ENCODE assay signal across 16 cellular contexts in the genomic region with DNA sequence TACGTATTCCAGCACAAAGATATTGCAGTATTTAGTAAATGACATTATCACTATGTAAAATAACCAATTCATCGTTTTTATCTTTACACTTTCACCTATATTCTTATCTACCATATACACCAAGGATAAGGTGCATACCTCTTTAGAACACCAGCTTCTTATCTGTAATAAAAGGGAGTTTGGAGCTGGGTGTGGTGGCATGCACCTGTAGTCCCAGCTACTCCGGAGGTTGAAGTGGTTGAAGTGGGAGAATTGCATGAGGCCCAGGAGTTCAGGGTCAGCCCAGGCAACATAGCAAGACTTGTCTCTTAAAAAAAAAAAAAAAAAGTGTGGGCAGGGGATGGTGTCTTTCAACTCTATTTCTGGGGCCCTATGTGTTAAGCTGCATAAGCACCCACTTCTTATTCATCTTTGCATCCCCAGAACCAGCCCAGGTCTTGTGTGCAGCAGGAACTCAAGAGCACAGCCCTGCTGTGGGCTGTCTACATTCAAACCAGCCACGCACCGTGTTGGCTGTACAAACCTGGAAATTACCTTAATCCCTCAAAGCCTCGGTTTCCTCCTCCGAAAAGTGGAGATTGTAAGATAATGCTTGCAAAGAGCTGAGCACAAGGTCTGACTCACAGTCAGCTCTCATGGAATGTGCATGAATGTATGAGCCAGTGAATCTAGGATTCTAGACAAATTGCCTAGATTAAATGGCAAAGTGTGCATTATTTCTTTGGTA.
DNase-seq lines count a peak whose midpoint lies in the region; ATAC-seq lines count a peak whose summit lies in the region.
"Had no signal": no experiment of that assay in that cellular context is flagged by ENCODE, and none has a peak within 500 bp of the region (broad histone marks: within the 10 kb centered on the region; RNA-seq: fewer than 3 reads in every experiment).

No MANE protein-coding gene starts in this region.

- CTCF ChIA-PET in CD4-positive, alpha-beta memory T cell (lab: Charles Lee; ENCODE audit: partially characterized antibody): interaction anchor here (0.7 to 1.0 kb wide), 3 partner anchors 18 to 1928 kb away, joined by 3 read pairs; no protein-coding TSS in a partner anchor

- no peak overlapping the region for H3K27ac ChIP-seq in CD4-positive, alpha-beta memory T cell (ENCODE audit: low read depth, low read length)
- H3K27ac ChIP-seq in mesenchymal stem cell (ENCODE audit: low read length, poor library complexity, severe bottlenecking): no peak overlapping the region
- H3K27ac ChIP-seq: C4-2B, SK-N-MC had no signal

- no peak overlapping the region for H3K23ac ChIP-seq in mesenchymal stem cell (ENCODE audit: low read length in 2 of 2)

- H3K4me1 Mint-ChIP-seq in CD4-positive, alpha-beta memory T cell: peaks cover 13 to 30% (median 24%) of the 10 kb centered on the region in 4 donors

- no peak overlapping the region for H3K14ac ChIP-seq in mesenchymal stem cell (ENCODE audit: low read length in 2 of 2)

- no peak overlapping the region for H2AK5ac ChIP-seq in mesenchymal stem cell (ENCODE audit: low read length, severe bottlenecking)

- no peaks in the 10 kb centered on the region for H3K79me1 ChIP-seq in mesenchymal stem cell (replicated peaks; ENCODE audit: low read length, poor library complexity, severe bottlenecking)

- H2BK15ac ChIP-seq in mesenchymal stem cell (ENCODE audit: low read depth, poor library complexity, severe bottlenecking): no peak overlapping the region

- no peak overlapping the region for H4K91ac ChIP-seq in mesenchymal stem cell (ENCODE audit: low read length)

- peak in 1 of 5 donors; percentile 57 for DNase-seq in CD4-positive, alpha-beta memory T cell
- peak; percentile 26 for DNase-seq in Jurkat, Clone E6-1 (ENCODE audit: low read depth, low spot score)
- DNase-seq in astrocyte of the hippocampus (ENCODE audit: low read depth, low spot score) (peak; percentile 50), mesenchymal stem cell (peak; percentile 14), NCI-H510A (lab: John Stamatoyannopoulos, UW) (no peak), NCI-H1417 treated with DMSO at 0.1 percent for 48 hours (lab: John Stamatoyannopoulos, UW) (no peak), germinal center (ENCODE audit: low spot score) (no peak)
- DNase-seq: effector CD8-positive, alpha-beta T cell; hypothalamus; NCI-H1092; stimulated activated naive CD4-positive, alpha-beta T cell treated with Interleukin-2 at 50 U/mL for 16 hours had no signal

- WGBS in mesenchymal stem cell: 86% methylated on average over 6 of the region's 7 CpGs

- ATAC-seq in HG03097 (IDR thresholded peaks at IDR 0.05; ENCODE audit: low FRiP score, unreplicated experiment): no peak

- H3K27me3 ChIP-seq in CD4-positive, alpha-beta memory T cell (ENCODE audit: insufficient read depth, low read length): no peaks in the 10 kb centered on the region
- no peaks in the 10 kb centered on the region for H3K27me3 ChIP-seq in mesenchymal stem cell (ENCODE audit: control insufficient read depth in 1 of 2, insufficient read depth in 1 of 2, low read length in 2 of 2)

- peaks cover 14% of the 10 kb centered on the region for H3K4me1 ChIP-seq in CD4-positive, alpha-beta memory T cell (ENCODE audit: insufficient read depth, low read length)
- peaks cover 3% of the 10 kb centered on the region for H3K4me1 ChIP-seq in mesenchymal stem cell (ENCODE audit: control insufficient read depth, insufficient read depth, low read depth, low read length)

- no peak overlapping the region for H4K8ac ChIP-seq in mesenchymal stem cell (ENCODE audit: low read length)

- peak overlapping the region in 1 of 8 donors; percentile 61 for H3K4me3 Mint-ChIP-seq in CD4-positive, alpha-beta memory T cell
- H3K4me3 Mint-ChIP-seq: activated naive CD8-positive, alpha-beta T cell had no signal

- H3K18ac ChIP-seq in mesenchymal stem cell (ENCODE audit: low read depth in 1 of 2, low read length in 2 of 2): no peak overlapping the region

- H3K4ac ChIP-seq in mesenchymal stem cell (ENCODE audit: low read depth in 1 of 2, low read length in 2 of 2): no peak overlapping the region

- no peaks in the 10 kb centered on the region for H3K9me3 Mint-ChIP-seq in CD4-positive, alpha-beta memory T cell

- no peak overlapping the region for H3K9ac ChIP-seq in mesenchymal stem cell (ENCODE audit: low read length)

- no peak overlapping the region for H2BK120ac ChIP-seq in mesenchymal stem cell (ENCODE audit: low read depth, low read length)

- H3K4me3 ChIP-seq in CD4-positive, alpha-beta memory T cell (ENCODE audit: low read length in 2 of 2): no peak overlapping the region
- no peak overlapping the region for H3K4me3 ChIP-seq in Jurkat, Clone E6-1 (ENCODE audit: low read length)
- no peak overlapping the region for H3K4me3 ChIP-seq in mesenchymal stem cell (ENCODE audit: insufficient read depth in 1 of 2, low read depth in 1 of 2, low read length in 2 of 2)
- H3K4me3 ChIP-seq: lung, SK-N-MC had no signal

- H3K36me3 ChIP-seq in CD4-positive, alpha-beta memory T cell (ENCODE audit: insufficient read depth, low read length): no peaks in the 10 kb centered on the region
- H3K36me3 ChIP-seq in mesenchymal stem cell (ENCODE audit: control insufficient read depth in 1 of 2, insufficient read depth in 2 of 2, low read depth in 1 of 2, low read length in 2 of 2): no peaks in the 10 kb centered on the region

- POLR2A ChIA-PET in CD4-positive, alpha-beta memory T cell (lab: Charles Lee; ENCODE audit: partially characterized antibody): interaction anchor here (0.9 to 1.3 kb wide), 2 partner anchors 28 to 48 kb away, joined by 3 to 7 read pairs; no protein-coding TSS in a partner anchor

- H2BK5ac ChIP-seq in mesenchymal stem cell (ENCODE audit: low read depth, low read length, poor library complexity, severe bottlenecking): no peak overlapping the region

- H2BK12ac ChIP-seq in mesenchymal stem cell (ENCODE audit: low read length in 2 of 2): no peak overlapping the region

- no peak overlapping the region for H2AFZ ChIP-seq in mesenchymal stem cell (ENCODE audit: low read depth, low read length)

- H3K27ac Mint-ChIP-seq in CD4-positive, alpha-beta memory T cell: peak overlapping the region in 5 of 7 donors; percentile 17 to 77 (median 37)
- H3K27ac Mint-ChIP-seq: activated naive CD8-positive, alpha-beta T cell had no signal

- no peaks in the 10 kb centered on the region for H3K36me3 Mint-ChIP-seq in CD4-positive, alpha-beta memory T cell

- H3K4me2 ChIP-seq in mesenchymal stem cell (ENCODE audit: low read length, poor library complexity, severe bottlenecking): no peak overlapping the region

- no peaks in the 10 kb centered on the region for H3K27me3 Mint-ChIP-seq in CD4-positive, alpha-beta memory T cell
- H3K27me3 Mint-ChIP-seq: activated naive CD8-positive, alpha-beta T cell had no signal

- no peaks in the 10 kb centered on the region for H3K9me3 ChIP-seq in CD4-positive, alpha-beta memory T cell (ENCODE audit: control insufficient read depth in 1 of 2, low read length in 2 of 2)
- H3K9me3 ChIP-seq in mesenchymal stem cell (ENCODE audit: control insufficient read depth, low read length): no peaks in the 10 kb centered on the region

- intact Hi-C loops in CD4-positive, alpha-beta memory T cell (cut with micrococcal nuclease): no loop called here

Comparison
In these comparisons a context has a peak if more than half of its experiments do, and no peak if none do; other contexts are left out.
1. DNase-seq: peak in Jurkat, Clone E6-1 (single experiment), astrocyte of the hippocampus (single experiment) and mesenchymal stem cell (single experiment); none in NCI-H510A (single experiment), NCI-H1417 treated with DMSO at 0.1 percent for 48 hours (single experiment) and germinal center (single experiment).